15 cellular contexts compared by ENCODE assay signal in the genomic region with DNA sequence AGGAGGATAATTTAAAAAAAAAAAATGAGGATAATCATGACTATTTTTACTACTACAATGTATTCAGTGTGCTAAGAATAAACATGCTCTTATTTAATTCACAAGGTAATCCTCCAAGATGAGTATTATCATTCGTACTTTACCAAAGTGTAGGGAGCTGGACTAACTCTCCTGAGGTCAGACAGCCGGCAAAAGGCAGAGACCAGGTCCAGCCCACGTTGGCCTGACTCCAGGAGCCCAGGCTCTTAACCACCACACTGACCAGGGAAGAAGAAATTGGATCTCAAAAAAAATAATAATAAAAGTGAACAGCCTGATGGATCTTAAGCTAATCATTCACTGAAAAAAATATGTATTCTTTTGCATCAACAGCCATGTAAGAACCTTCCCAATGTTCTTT. TPM values are rescaled to one million over a fixed set of nuclear protein-coding genes. Genes with fewer than 3 reads are reported as not detected.
DNase-seq lines count a peak whose midpoint lies in the region; ATAC-seq and TF ChIP-seq lines count a peak whose summit lies in the region.
"Had no signal": no experiment of that assay in that cellular context is flagged by ENCODE, and none has a peak within 500 bp of the region (broad histone marks: within the 10 kb centered on the region; RNA-seq: fewer than 3 reads in every experiment).

No MANE protein-coding gene starts in this region.

- TF ChIP-seq CTCF in Calu3 (IDR thresholded peaks at IDR 0.05; ENCODE audit: unreplicated experiment): no peak
- TF ChIP-seq CTCF in esophagus muscularis mucosa (IDR thresholded peaks at IDR 0.05): no peak

- intact Hi-C loops in Calu3 (cut with micrococcal nuclease; ENCODE audit: unreplicated experiment) (no loop called here), esophagus muscularis mucosa (cut with DNase I) (no loop called here)

- no peaks in the 10 kb centered on the region for H3K9me3 ChIP-seq in esophagus muscularis mucosa

- TF ChIP-seq EP300 in esophagus muscularis mucosa (IDR thresholded peaks at IDR 0.05): no peak

- H3K27me3 ChIP-seq in esophagus muscularis mucosa: no peaks in the 10 kb centered on the region

- no peaks in the 10 kb centered on the region for H3K27me3 Mint-ChIP-seq in Calu3 (ENCODE audit: unreplicated experiment)

- ATAC-seq in GM21528 (IDR thresholded peaks at IDR 0.05; ENCODE audit: low FRiP score, unreplicated experiment) (no peak), GM21576 (IDR thresholded peaks at IDR 0.05; ENCODE audit: unreplicated experiment) (no peak)
- ATAC-seq: CD8-positive, alpha-beta T cell; HCT116 had no signal

- peaks cover 6 to 94% (median 71%) of the 10 kb centered on the region in 4 donors for H3K36me3 ChIP-seq in esophagus muscularis mucosa

- peaks cover 90% of the 10 kb centered on the region for H3K36me3 Mint-ChIP-seq in Calu3 (ENCODE audit: insufficient read depth, unreplicated experiment)

- peaks cover 31% of the 10 kb centered on the region for H3K4me1 Mint-ChIP-seq in Calu3 (ENCODE audit: low read depth, unreplicated experiment)

- H3K27ac Mint-ChIP-seq in Calu3 (ENCODE audit: unreplicated experiment): peak overlapping the region; percentile 44
- H3K27ac Mint-ChIP-seq: CD8-positive, alpha-beta T cell had no signal

- no peak for TF ChIP-seq POLR2A in esophagus muscularis mucosa (IDR thresholded peaks at IDR 0.05; ENCODE audit: low read depth)

- whole genome bisulfite sequencing in esophagus muscularis mucosa: 58% methylated on average over 3 of the region's 3 CpGs

- no TSS peak for BruUV-seq in Calu3 (replicated peaks; lab: Mats Ljungman, UMichigan)

- H3K4me3 ChIP-seq in esophagus muscularis mucosa: no peak overlapping the region

- CTCF ChIA-PET in Calu3 (lab: Charles Lee): interaction anchor here (0.6 to 0.7 kb wide), 2 partner anchors 55 to 397 kb away, joined by 3 read pairs; no protein-coding TSS in a partner anchor

- no peak overlapping the region for H3K4me3 Mint-ChIP-seq in Calu3 (ENCODE audit: low read depth, unreplicated experiment)
- H3K4me3 Mint-ChIP-seq: CD8-positive, alpha-beta T cell had no signal

- peak; percentile 8 for DNase-seq in NCI-H2196 (lab: John Stamatoyannopoulos, UW; ENCODE audit: unreplicated experiment)
- no peak for DNase-seq in NCI-H2196 treated with DMSO at 0.1 percent for 48 hours (lab: John Stamatoyannopoulos, UW; ENCODE audit: unreplicated experiment)
- DNase-seq in Calu3: no peak
- peak; percentile 57 for DNase-seq in esophagus muscularis mucosa (ENCODE audit: extremely low spot score)
- DNase-seq in substantia nigra (lab: John Stamatoyannopoulos, UW): no peak
- DNase-seq in NCI-H1105 treated with DMSO at 0.1 percent for 48 hours (lab: John Stamatoyannopoulos, UW): no peak
- DNase-seq: CD8-positive, alpha-beta T cell; COR-L47; GF-D8 had no signal

- peaks cover 0 to 4% (median 0%) of the 10 kb centered on the region in 4 donors for H3K4me1 ChIP-seq in esophagus muscularis mucosa

- no peaks in the 10 kb centered on the region for H3K9me3 Mint-ChIP-seq in Calu3 (ENCODE audit: low read depth, unreplicated experiment)
- H3K9me3 Mint-ChIP-seq: CD8-positive, alpha-beta T cell had no signal

- H3K27ac ChIP-seq in esophagus muscularis mucosa (replicated peaks in 1 of 4) (no peak overlapping the region), substantia nigra (ENCODE audit: low read depth, low read length, poor library complexity, severe bottlenecking) (peak overlapping the region; percentile 1)
- H3K27ac ChIP-seq: 22Rv1, HL-60 had no signal

RNA-seq across cellular contexts. Expression of a gene that starts 25.2 kb away (rescaled TPM):
- total RNA-seq in Calu3 (2022): 261 and 297 TPM in 2 replicates
- total RNA-seq in esophagus muscularis mucosa: 10 to 100 TPM; 40.3 to 74.8 (median 54.4) TPM

RNA-seq across cellular contexts. Expression of a gene that starts 25.8 kb away (rescaled TPM):
- 7.3 and 9.5 TPM in 2 replicates for total RNA-seq in Calu3 (2022)
- not detected for total RNA-seq in esophagus muscularis mucosa
- total RNA-seq: A673 had no signal

RNA-seq across cellular contexts. Expression of a gene that starts 52.4 kb away (rescaled TPM):
- 157 and 269 TPM in 2 replicates for total RNA-seq in Calu3 (2022)
- total RNA-seq in esophagus muscularis mucosa: 10 to 100 TPM in 3 of 4 donors, 1 to 10 TPM in 1; 9.1 to 28.0 (median 20.1) TPM

Comparison
In these comparisons a context has a peak if more than half of its experiments do, and no peak if none do; other contexts are left out.
1. DNase-seq: peak in NCI-H2196 (single experiment) and esophagus muscularis mucosa (single experiment); none in NCI-H2196 treated with DMSO at 0.1 percent for 48 hours (single experiment), Calu3 (single experiment), substantia nigra (0 of 49) and NCI-H1105 treated with DMSO at 0.1 percent for 48 hours (single experiment).